In the genomic region with DNA sequence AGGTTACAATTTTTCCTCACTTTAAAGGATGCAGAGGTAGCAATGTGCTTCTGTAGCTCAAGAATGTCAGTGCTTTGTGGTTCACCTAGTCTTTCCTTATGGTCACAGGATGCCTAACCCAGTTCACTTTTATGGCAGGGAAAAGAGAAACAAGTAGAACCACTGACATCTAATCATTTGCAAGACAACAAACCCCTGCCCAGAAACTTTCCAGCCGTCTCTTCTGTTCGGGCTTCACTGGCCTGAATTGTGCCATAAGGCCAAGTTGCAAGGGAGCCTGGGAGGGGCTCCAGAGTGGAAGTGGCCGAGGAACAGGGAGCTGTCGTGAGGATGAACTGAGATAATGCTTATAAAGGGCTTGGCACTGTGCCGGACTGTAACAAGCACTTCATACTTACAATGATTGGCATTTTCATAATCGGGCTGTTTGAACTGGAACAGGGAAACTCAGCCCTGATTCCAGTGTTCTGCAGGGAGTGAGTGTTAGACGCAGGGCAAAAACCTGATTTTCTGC, we compare ENCODE assay signal across 11 cellular contexts.
A peak's percentile ranks its signal among the peaks of the same experiment; 100 is the strongest.
DNase-seq lines count a peak whose midpoint lies in the region; ATAC-seq and TF ChIP-seq lines count a peak whose summit lies in the region.
"Had no signal": no experiment of that assay in that cellular context is flagged by ENCODE, and none has a peak within 500 bp of the region (broad histone marks: within the 10 kb centered on the region; RNA-seq: fewer than 3 reads in every experiment).

No MANE protein-coding gene starts in this region.

- peak overlapping the region; percentile 0 for H3K18ac ChIP-seq in neuronal stem cell (ENCODE audit: low read length)

- no peaks in the 10 kb centered on the region for H3K27me3 ChIP-seq in DND-41 (ENCODE audit: insufficient read depth, low read length, poor library complexity)
- no peaks in the 10 kb centered on the region for H3K27me3 ChIP-seq in endodermal cell (ENCODE audit: control insufficient read depth, insufficient read depth, low read length, poor library complexity, severe bottlenecking)
- H3K27me3 ChIP-seq in neuronal stem cell (ENCODE audit: control insufficient read depth in 3 of 3, insufficient read depth in 3 of 3, low read depth in 1 of 3, low read length in 3 of 3), result no peaks in the 10 kb centered on the region
- H3K27me3 ChIP-seq: dorsolateral prefrontal cortex had no signal

- H2BK5ac ChIP-seq in neuronal stem cell (ENCODE audit: low read length), result no peak overlapping the region

- H2AFZ ChIP-seq in DND-41 (ENCODE audit: low read depth, low read length) (no peak overlapping the region), neuronal stem cell (ENCODE audit: low read length) (peak overlapping the region; percentile 84)

- H3K14ac ChIP-seq in neuronal stem cell (ENCODE audit: low read length), result no peak overlapping the region

- H3K79me2 ChIP-seq in DND-41 (ENCODE audit: insufficient read depth, low read length), result no peaks in the 10 kb centered on the region

- ATAC-seq in DND-41 (ENCODE audit: insufficient read depth, low read depth), result peak; percentile 39; the same call in 1 of the 3 replicates
- ATAC-seq in GM21723 (IDR thresholded peaks at IDR 0.05; ENCODE audit: unreplicated experiment), result no peak

- H2AK5ac ChIP-seq in neuronal stem cell (ENCODE audit: low read depth, low read length), result no peak overlapping the region

- H3K79me1 ChIP-seq in neuronal stem cell (ENCODE audit: low read depth, low read length), result no peaks in the 10 kb centered on the region

- no peak overlapping the region for H4K8ac ChIP-seq in neuronal stem cell (ENCODE audit: low read depth, low read length)

- H3K4me3 ChIP-seq in DND-41 (ENCODE audit: low read depth in 1 of 2, low read length in 2 of 2) (no peak overlapping the region), endodermal cell (ENCODE audit: low read length) (no peak overlapping the region), neuronal stem cell (ENCODE audit: low read length in 2 of 2) (no peak overlapping the region), lower leg skin (ENCODE audit: low read depth, poor library complexity, severe bottlenecking) (no peak overlapping the region)
- H3K4me3 ChIP-seq: dorsolateral prefrontal cortex had no signal

- H3K4me1 ChIP-seq in DND-41 (ENCODE audit: insufficient read depth, low read length) (0 out of 2 replicates have a peak, but pooled peaks cover 7% of the 10 kb centered on the region), endodermal cell (ENCODE audit: control insufficient read depth, insufficient read depth, low read length) (no peaks in the 10 kb centered on the region), neuronal stem cell (ENCODE audit: control insufficient read depth in 2 of 2, insufficient read depth in 1 of 2, low read depth in 1 of 2, low read length in 2 of 2) (peaks cover 0 to 9% of the 10 kb centered on the region in 2 donors)

- 79 to 82% methylated on average over 6 to 7 of the region's 7 CpGs for WGBS in endodermal cell (ENCODE audit: insufficient coverage in 1 of 2, insufficient read length in 1 of 2), 2 experiments
- whole genome bisulfite sequencing in neuronal stem cell (ENCODE audit: extremely low coverage in 2 of 2, insufficient read length in 2 of 2, insufficient replicate concordance in 1 of 2), 2 donors, result no CpG with 5 or more reads among the region's 7 CpGs
- WGBS in lower leg skin, 2 donors, result 25 to 31% methylated on average over 7 of the region's 7 CpGs

- H3K4ac ChIP-seq in neuronal stem cell (ENCODE audit: low read length), result no peak overlapping the region

- H3K36me3 Mint-ChIP-seq in endodermal cell (ENCODE audit: low read depth) (no peaks in the 10 kb centered on the region), glutamatergic neuron (ENCODE audit: unreplicated experiment) (no peaks in the 10 kb centered on the region)

- H4K20me1 ChIP-seq in DND-41 (ENCODE audit: insufficient read depth, low read length), result no peaks in the 10 kb centered on the region

- TF ChIP-seq POLR2A in lower leg skin (IDR thresholded peaks at IDR 0.05), result no peak

- no peak overlapping the region for H2BK15ac ChIP-seq in neuronal stem cell (ENCODE audit: low read length)

- intact Hi-C loops in lower leg skin (cut with DNase I; ENCODE audit: low total_unique reads), result no loop called here

- H3K4me3 Mint-ChIP-seq in endodermal cell (no peak overlapping the region), glutamatergic neuron (ENCODE audit: unreplicated experiment) (no peak overlapping the region)
- H3K4me3 Mint-ChIP-seq: activated naive CD4-positive, alpha-beta T cell treated with anti-CD3 and anti-CD28 coated beads, Interleukin-2, amount 10 ng/mL, durations not matched to agents 7 days and 5 days had no signal

- H3K4me2 ChIP-seq in DND-41 (ENCODE audit: insufficient read depth, low read length) (no peak overlapping the region), neuronal stem cell (ENCODE audit: insufficient read depth, low read length, poor library complexity, severe bottlenecking) (no peak overlapping the region)

- no peak overlapping the region for H3K23ac ChIP-seq in neuronal stem cell (ENCODE audit: low read depth, low read length, poor library complexity)

- H3K9me3 ChIP-seq in DND-41 (ENCODE audit: insufficient read depth, low read length, severe bottlenecking) (no peaks in the 10 kb centered on the region), endodermal cell (ENCODE audit: control insufficient read depth, low read length) (no peaks in the 10 kb centered on the region), neuronal stem cell (replicated peaks in 1 of 2; ENCODE audit: control insufficient read depth in 2 of 2, insufficient read depth in 1 of 2, low read depth in 1 of 2, low read length in 2 of 2) (no peaks in the 10 kb centered on the region)

- TF ChIP-seq CTCF in DND-41 (IDR thresholded peaks at IDR 0.05; ENCODE audit: borderline replicate concordance, extremely low read depth, low read length, poor library complexity, severe bottlenecking) (no peak), endodermal cell (conservative IDR thresholded peaks at IDR 0.05) (no peak), glutamatergic neuron (IDR thresholded peaks at IDR 0.05; ENCODE audit: partially characterized antibody, unreplicated experiment) (no peak), lower leg skin (IDR thresholded peaks at IDR 0.05) (no peak)

- H3K36me3 ChIP-seq in DND-41 (ENCODE audit: insufficient read depth, low read length) (no peaks in the 10 kb centered on the region), endodermal cell (ENCODE audit: control insufficient read depth, insufficient read depth, low read length) (no peaks in the 10 kb centered on the region), neuronal stem cell (replicated peaks in 1 of 2; ENCODE audit: control insufficient read depth in 2 of 2, insufficient read depth in 2 of 2, low read length in 2 of 2) (no peaks in the 10 kb centered on the region)

- H2BK12ac ChIP-seq in neuronal stem cell (ENCODE audit: low read length), result no peak overlapping the region

- H3K9me3 Mint-ChIP-seq in endodermal cell (peaks cover 6% of the 10 kb centered on the region), glutamatergic neuron (ENCODE audit: unreplicated experiment) (peaks cover 4% of the 10 kb centered on the region)
- H3K9me3 Mint-ChIP-seq: activated naive CD4-positive, alpha-beta T cell treated with anti-CD3 and anti-CD28 coated beads, Interleukin-2, amount 10 ng/mL, durations not matched to agents 7 days and 5 days had no signal

- H4K91ac ChIP-seq in neuronal stem cell (ENCODE audit: low read depth, low read length, poor library complexity), result no peak overlapping the region

- DNase-seq in DND-41 (no peak), NCI-H2171 treated with DMSO at 0.1 percent for 48 hours (lab: John Stamatoyannopoulos, UW) (peak; percentile 83), endodermal cell (no peak), neuronal stem cell (ENCODE audit: low spot score) (no peak), glutamatergic neuron (no peak), lower leg skin (ENCODE audit: low spot score in 2 of 2) (no peak)
- no peak for DNase-seq in activated CD8-positive, alpha-beta memory T cell treated with anti-CD3 and anti-CD28 coated beads, Interleukin-2, amount 50 U/mL, for 4 hours
- DNase-seq: activated naive CD4-positive, alpha-beta T cell treated with anti-CD3 and anti-CD28 coated beads, Interleukin-2, amount 10 ng/mL, durations not matched to agents 7 days and 5 days; dorsolateral prefrontal cortex; MM.1S had no signal

- H3K27ac ChIP-seq in DND-41 (ENCODE audit: low read length), result no peak overlapping the region
- peak overlapping the region; percentile 44 for H3K27ac ChIP-seq in endodermal cell (ENCODE audit: low read depth, low read length)
- no peak overlapping the region for H3K27ac ChIP-seq in neuronal stem cell (replicated peaks; ENCODE audit: low read length)
- H3K27ac ChIP-seq: dorsolateral prefrontal cortex had no signal

- H3K27ac Mint-ChIP-seq in endodermal cell (no peak overlapping the region), glutamatergic neuron (ENCODE audit: unreplicated experiment) (no peak overlapping the region)
- H3K27ac Mint-ChIP-seq: activated naive CD4-positive, alpha-beta T cell treated with anti-CD3 and anti-CD28 coated beads, Interleukin-2, amount 10 ng/mL, durations not matched to agents 7 days and 5 days had no signal

- peaks cover 18% of the 10 kb centered on the region for H3K4me1 Mint-ChIP-seq in endodermal cell
- H3K4me1 Mint-ChIP-seq in glutamatergic neuron (ENCODE audit: low read depth, unreplicated experiment), result peaks cover 9% of the 10 kb centered on the region

- H2BK120ac ChIP-seq in neuronal stem cell (ENCODE audit: low read depth, low read length), result no peak overlapping the region

- no peaks in the 10 kb centered on the region for H3K27me3 Mint-ChIP-seq in endodermal cell (ENCODE audit: insufficient read depth)
- peaks cover 2% of the 10 kb centered on the region for H3K27me3 Mint-ChIP-seq in glutamatergic neuron (ENCODE audit: unreplicated experiment)
- H3K27me3 Mint-ChIP-seq: activated naive CD4-positive, alpha-beta T cell treated with anti-CD3 and anti-CD28 coated beads, Interleukin-2, amount 10 ng/mL, durations not matched to agents 7 days and 5 days had no signal

- H3K9ac ChIP-seq in DND-41 (ENCODE audit: low read depth, low read length), result no peak overlapping the region
- no peak overlapping the region for H3K9ac ChIP-seq in endodermal cell (ENCODE audit: extremely low read depth, low read length, poor library complexity, severe bottlenecking)
- H3K9ac ChIP-seq in neuronal stem cell (ENCODE audit: low read depth, low read length, poor library complexity), result no peak overlapping the region
